Comparison of ENCODE assay signal across 10 cellular contexts in the genomic region with DNA sequence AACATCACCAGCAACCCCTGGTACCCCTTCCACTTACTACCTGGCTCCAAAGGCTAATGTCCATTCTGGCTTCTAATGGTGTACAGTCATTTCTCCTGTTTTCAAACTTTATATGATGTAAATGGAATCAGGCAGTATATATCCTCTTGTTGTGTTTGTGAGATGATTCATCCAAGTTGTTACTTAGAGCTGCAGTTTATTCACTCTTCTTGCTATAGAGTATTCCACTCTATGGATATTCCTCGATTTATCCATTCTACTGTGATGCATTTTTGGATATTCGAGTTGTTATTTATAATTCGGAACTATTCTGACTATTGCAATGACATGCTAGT. TPM values are rescaled to one million over a fixed set of nuclear protein-coding genes. Genes with fewer than 3 reads are reported as not detected.
DNase-seq lines count a peak whose midpoint lies in the region; ATAC-seq and TF ChIP-seq lines count a peak whose summit lies in the region.
"Had no signal": no experiment of that assay in that cellular context is flagged by ENCODE, and none has a peak within 500 bp of the region (broad histone marks: within the 10 kb centered on the region; RNA-seq: fewer than 3 reads in every experiment).

No MANE protein-coding gene starts in this region.

- H3K9me2 ChIP-seq in GM23338 (ENCODE audit: insufficient read depth): no peaks in the 10 kb centered on the region

- H3K9me3 ChIP-seq in esophagus squamous epithelium: no peaks in the 10 kb centered on the region

- 75 to 77% methylated on average over 3 of the region's 3 CpGs for WGBS in esophagus squamous epithelium, 2 donors

- no peak overlapping the region for H3K4me3 Mint-ChIP-seq in stimulated activated naive B cell treated with anti-CD40 and anti-IgM and Interleukin-4, amounts not matched to agents 10 μg/mL and 1 μg/mL and 100 μg/mL, for 72 hours
- H3K4me3 Mint-ChIP-seq in GM23338: no peak overlapping the region
- H3K4me3 Mint-ChIP-seq: neural crest cell had no signal

- ATAC-seq in SK-N-SH treated with all-trans-retinoic acid at 6 μM for 48 hours (peak; percentile 74), GM23338 (no peak), HG02678 (IDR thresholded peaks at IDR 0.05; ENCODE audit: unreplicated experiment) (no peak)
- ATAC-seq in stimulated activated naive B cell treated with anti-CD40 and anti-IgM and Interleukin-4, amounts not matched to agents 10 μg/mL and 1 μg/mL and 100 μg/mL, for 72 hours (replicated peaks): no peak

- H3K27ac ChIP-seq in esophagus squamous epithelium (peak overlapping the region; percentile 9 to 87 (median 68)), GM23338 (ENCODE audit: low read depth) (no peak overlapping the region)

- H3K79me2 ChIP-seq in GM23338 (replicated peaks; ENCODE audit: insufficient read depth): no peaks in the 10 kb centered on the region

- no peaks in the 10 kb centered on the region for H4K20me1 ChIP-seq in GM23338 (replicated peaks; ENCODE audit: insufficient read depth)

- H3K4me1 Mint-ChIP-seq in stimulated activated naive B cell treated with anti-CD40 and anti-IgM and Interleukin-4, amounts not matched to agents 10 μg/mL and 1 μg/mL and 100 μg/mL, for 72 hours: peaks cover 75 to 90% of the 10 kb centered on the region in 2 donors
- peaks cover 24% of the 10 kb centered on the region for H3K4me1 Mint-ChIP-seq in GM23338

- peaks cover 10 to 30% of the 10 kb centered on the region in 2 donors for H3K36me3 Mint-ChIP-seq in stimulated activated naive B cell treated with anti-CD40 and anti-IgM and Interleukin-4, amounts not matched to agents 10 μg/mL and 1 μg/mL and 100 μg/mL, for 72 hours
- no peaks in the 10 kb centered on the region; the same call in 2 of the 3 replicates for H3K36me3 Mint-ChIP-seq in GM23338 (ENCODE audit: low read depth)

- H3F3A ChIP-seq in GM23338 (replicated peaks; ENCODE audit: low read depth): no peaks in the 10 kb centered on the region

- intact Hi-C loops in esophagus squamous epithelium (cut with DNase I): no loop called here

- H3K27me3 Mint-ChIP-seq in stimulated activated naive B cell treated with anti-CD40 and anti-IgM and Interleukin-4, amounts not matched to agents 10 μg/mL and 1 μg/mL and 100 μg/mL, for 72 hours: no peaks in the 10 kb centered on the region
- peaks cover 4% of the 10 kb centered on the region for H3K27me3 Mint-ChIP-seq in GM23338 (ENCODE audit: insufficient read depth, low read depth, poor library complexity)

- H2AFZ ChIP-seq in GM23338: no peak overlapping the region

- no peaks in the 10 kb centered on the region for H3K27me3 ChIP-seq in esophagus squamous epithelium
- no peaks in the 10 kb centered on the region for H3K27me3 ChIP-seq in GM23338 (ENCODE audit: insufficient read depth)

- peak; percentile 32 for DNase-seq in activated CD8-positive, alpha-beta memory T cell treated with anti-CD3 and anti-CD28 coated beads, Interleukin-2, amount 50 U/mL, for 48 hours
- DNase-seq in activated CD8-positive, alpha-beta memory T cell treated with anti-CD3 and anti-CD28 coated beads, Interleukin-2, amount 50 U/mL, for 4 hours: no peak
- DNase-seq in esophagus squamous epithelium (lab: John Stamatoyannopoulos, UW) (no peak), GM23338 (ENCODE audit: low spot score) (no peak), activated gamma-delta T cell (lab: John Stamatoyannopoulos, UW) (no peak)
- DNase-seq in stimulated activated naive B cell treated with anti-CD40 and anti-IgM and Interleukin-4, amounts not matched to agents 10 μg/mL and 1 μg/mL and 100 μg/mL, for 72 hours: no peak
- DNase-seq: NCI-H1436 had no signal

- H3K4me2 ChIP-seq in GM23338: no peak overlapping the region

- TF ChIP-seq CTCF in esophagus squamous epithelium (IDR thresholded peaks at IDR 0.05): no peak
- TF ChIP-seq CTCF in GM23338 (conservative IDR thresholded peaks at IDR 0.05; ENCODE audit: low read depth in 2 of 2): no peak

- no peak for TF ChIP-seq POLR2A in esophagus squamous epithelium (IDR thresholded peaks at IDR 0.05)

- H3K4me1 ChIP-seq in esophagus squamous epithelium: peaks cover 40 to 79% (median 44%) of the 10 kb centered on the region in 3 donors
- H3K4me1 ChIP-seq in GM23338 (ENCODE audit: insufficient read depth): peaks cover 17% of the 10 kb centered on the region

- H3K4me3 ChIP-seq in esophagus squamous epithelium: no peak overlapping the region
- no peak overlapping the region for H3K4me3 ChIP-seq in GM23338

- no peaks in the 10 kb centered on the region for H3K9me3 Mint-ChIP-seq in stimulated activated naive B cell treated with anti-CD40 and anti-IgM and Interleukin-4, amounts not matched to agents 10 μg/mL and 1 μg/mL and 100 μg/mL, for 72 hours
- H3K9me3 Mint-ChIP-seq in GM23338: no peaks in the 10 kb centered on the region; the same call in 2 of the 3 replicates

- H3K36me3 ChIP-seq in esophagus squamous epithelium: no peaks in the 10 kb centered on the region
- no peaks in the 10 kb centered on the region for H3K36me3 ChIP-seq in GM23338 (ENCODE audit: insufficient read depth)

- H3K27ac Mint-ChIP-seq in stimulated activated naive B cell treated with anti-CD40 and anti-IgM and Interleukin-4, amounts not matched to agents 10 μg/mL and 1 μg/mL and 100 μg/mL, for 72 hours: peak overlapping the region; percentile 62
- no peak overlapping the region for H3K27ac Mint-ChIP-seq in GM23338

TF ChIP-seq in SK-N-SH treated with all-trans-retinoic acid at 6 μM for 48 hours, 23 proteins besides CTCF, POLR2A, EP300 and RAD21:
- TF ChIP-seq, protein P1, sequence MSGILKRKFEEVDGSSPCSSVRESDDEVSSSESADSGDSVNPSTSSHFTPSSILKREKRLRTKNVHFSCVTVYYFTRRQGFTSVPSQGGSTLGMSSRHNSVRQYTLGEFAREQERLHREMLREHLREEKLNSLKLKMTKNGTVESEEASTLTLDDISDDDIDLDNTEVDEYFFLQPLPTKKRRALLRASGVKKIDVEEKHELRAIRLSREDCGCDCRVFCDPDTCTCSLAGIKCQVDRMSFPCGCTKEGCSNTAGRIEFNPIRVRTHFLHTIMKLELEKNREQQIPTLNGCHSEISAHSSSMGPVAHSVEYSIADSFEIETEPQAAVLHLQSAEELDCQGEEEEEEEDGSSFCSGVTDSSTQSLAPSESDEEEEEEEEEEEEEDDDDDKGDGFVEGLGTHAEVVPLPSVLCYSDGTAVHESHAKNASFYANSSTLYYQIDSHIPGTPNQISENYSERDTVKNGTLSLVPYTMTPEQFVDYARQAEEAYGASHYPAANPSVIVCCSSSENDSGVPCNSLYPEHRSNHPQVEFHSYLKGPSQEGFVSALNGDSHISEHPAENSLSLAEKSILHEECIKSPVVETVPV (CRISPR knock-in tag; IDR thresholded peaks at IDR 0.05): no peak

TF ChIP-seq in GM23338, 12 proteins besides CTCF, POLR2A, EP300 and RAD21 (continues in another document):
- TF ChIP-seq ZNF114 (CRISPR knock-in tag; IDR thresholded peaks at IDR 0.05) (no peak), CREB1 (CRISPR knock-in tag; IDR thresholded peaks at IDR 0.05; ENCODE audit: low read depth) (no peak), POLR2AphosphoS5 (IDR thresholded peaks at IDR 0.05; ENCODE audit: low read depth) (no peak), EZH2phosphoT487 (IDR thresholded peaks at IDR 0.05; ENCODE audit: unreplicated experiment) (no peak), ZNF331 (CRISPR knock-in tag; IDR thresholded peaks at IDR 0.05; ENCODE audit: low read depth) (no peak)
- TF ChIP-seq, protein P2, sequence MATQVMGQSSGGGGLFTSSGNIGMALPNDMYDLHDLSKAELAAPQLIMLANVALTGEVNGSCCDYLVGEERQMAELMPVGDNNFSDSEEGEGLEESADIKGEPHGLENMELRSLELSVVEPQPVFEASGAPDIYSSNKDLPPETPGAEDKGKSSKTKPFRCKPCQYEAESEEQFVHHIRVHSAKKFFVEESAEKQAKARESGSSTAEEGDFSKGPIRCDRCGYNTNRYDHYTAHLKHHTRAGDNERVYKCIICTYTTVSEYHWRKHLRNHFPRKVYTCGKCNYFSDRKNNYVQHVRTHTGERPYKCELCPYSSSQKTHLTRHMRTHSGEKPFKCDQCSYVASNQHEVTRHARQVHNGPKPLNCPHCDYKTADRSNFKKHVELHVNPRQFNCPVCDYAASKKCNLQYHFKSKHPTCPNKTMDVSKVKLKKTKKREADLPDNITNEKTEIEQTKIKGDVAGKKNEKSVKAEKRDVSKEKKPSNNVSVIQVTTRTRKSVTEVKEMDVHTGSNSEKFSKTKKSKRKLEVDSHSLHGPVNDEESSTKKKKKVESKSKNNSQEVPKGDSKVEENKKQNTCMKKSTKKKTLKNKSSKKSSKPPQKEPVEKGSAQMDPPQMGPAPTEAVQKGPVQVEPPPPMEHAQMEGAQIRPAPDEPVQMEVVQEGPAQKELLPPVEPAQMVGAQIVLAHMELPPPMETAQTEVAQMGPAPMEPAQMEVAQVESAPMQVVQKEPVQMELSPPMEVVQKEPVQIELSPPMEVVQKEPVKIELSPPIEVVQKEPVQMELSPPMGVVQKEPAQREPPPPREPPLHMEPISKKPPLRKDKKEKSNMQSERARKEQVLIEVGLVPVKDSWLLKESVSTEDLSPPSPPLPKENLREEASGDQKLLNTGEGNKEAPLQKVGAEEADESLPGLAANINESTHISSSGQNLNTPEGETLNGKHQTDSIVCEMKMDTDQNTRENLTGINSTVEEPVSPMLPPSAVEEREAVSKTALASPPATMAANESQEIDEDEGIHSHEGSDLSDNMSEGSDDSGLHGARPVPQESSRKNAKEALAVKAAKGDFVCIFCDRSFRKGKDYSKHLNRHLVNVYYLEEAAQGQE (IDR thresholded peaks at IDR 0.05; ENCODE audit: unreplicated experiment): no peak

RNA-seq across cellular contexts. Expression of a gene that starts 32.4 kb away (rescaled TPM):
- 10 to 100 TPM in 2 of 4 donors, 1 to 10 TPM in 2; 8.3 to 52.9 (median 13.1) TPM for total RNA-seq in esophagus squamous epithelium
- total RNA-seq in GM23338 (2014; rRNA removed; shearing (Covaris generic)): 6.4 and 6.9 TPM in 2 replicates
- 8.6 and 9.1 TPM in 2 replicates for polyA plus RNA-seq in GM23338 (2016; fragmentation: Nextera tagmentation; extraction: Ambion mirVana)
